Comparison of ENCODE assay signal across 8 cellular contexts in genomic region chr1:2208309-2209239, GRCh38. TPM values are rescaled to one million over a fixed set of nuclear protein-coding genes. Genes with fewer than 3 reads are reported as not detected.
DNase-seq lines count a peak whose midpoint lies in the region; ATAC-seq and TF ChIP-seq lines count a peak whose summit lies in the region.

No MANE protein-coding gene starts in this region.

- no peaks in the 10 kb centered on the region for H3K27me3 ChIP-seq in SJSA1 (replicated peaks)

- H3K4me1 ChIP-seq in SJSA1 (replicated peaks) = peaks cover 50% of the 10 kb centered on the region

- intact Hi-C loops in posterior vena cava (cut with DNase I) = loop anchor here in 1 of 2 donors (5.0 kb wide), 1 partner anchor 109 kb away; no protein-coding TSS in a partner anchor

- H3K4me3 ChIP-seq in SJSA1 (no peak overlapping the region), fibroblast of pulmonary artery (replicated peaks; ENCODE audit: low read depth, low read length) (no peak overlapping the region)

- no peak for ATAC-seq in GM21528 (IDR thresholded peaks at IDR 0.05; ENCODE audit: low FRiP score, unreplicated experiment)
- no peak for ATAC-seq in HG03280 (IDR thresholded peaks at IDR 0.05; ENCODE audit: unreplicated experiment)

- H3K27ac ChIP-seq in SJSA1 = peak overlapping the region; percentile 33; the same call in 1 of the 2 replicates

- H3K36me3 ChIP-seq in SJSA1 = no peaks in the 10 kb centered on the region

- TF ChIP-seq CTCF in fibroblast of pulmonary artery (IDR thresholded peaks at IDR 0.05; ENCODE audit: low read length, missing control alignments) = no peak

- DNase-seq in COLO668 (lab: John Stamatoyannopoulos, UW; ENCODE audit: unreplicated experiment) (peak; percentile 60), SJSA1 (ENCODE audit: low read depth in 1 of 2, low spot score in 2 of 2) (peak; percentile 84), fibroblast of pulmonary artery (ENCODE audit: low read depth) (peak; percentile 82), posterior vena cava (ENCODE audit: low spot score) (peak; percentile 94)
- DNase-seq in activated effector memory CD4-positive, alpha-beta T cell treated with anti-CD3 and anti-CD28 coated beads, Interleukin-2, amount 50 U/mL, for 16 hours = no peak
- no peak for DNase-seq in activated CD8-positive, alpha-beta memory T cell treated with anti-CD3 and anti-CD28 coated beads, Interleukin-2, amount 50 U/mL, for 48 hours

- H3K9me3 ChIP-seq in SJSA1 (replicated peaks) = no peaks in the 10 kb centered on the region

RNA-seq across cellular contexts. Expression of gene FAAP20, which starts 14.0 kb away (rescaled TPM):
- 39.2 and 48.6 TPM in 2 replicates for total RNA-seq in SJSA1 (2014; rRNA removed; shearing (Covaris generic))
- total RNA-seq in posterior vena cava = 10 to 100 TPM; 50.7 to 52.9 TPM

RNA-seq across cellular contexts. Expression of gene SKI, which starts 19.5 kb away (rescaled TPM):
- 9.6 and 24.3 TPM in 2 replicates for total RNA-seq in SJSA1 (2014; rRNA removed; shearing (Covaris generic))
- total RNA-seq in posterior vena cava = 100 to 1,000 TPM; 104 to 111 TPM

Comparison
In these comparisons a context has a peak if more than half of its experiments do, and no peak if none do; other contexts are left out.
1. DNase-seq: peak in COLO668 (single experiment), SJSA1 (2 of 2), fibroblast of pulmonary artery (single experiment) and posterior vena cava (single experiment); none in activated effector memory CD4-positive, alpha-beta T cell treated with anti-CD3 and anti-CD28 coated beads, Interleukin-2, amount 50 U/mL, for 16 hours (single experiment) and activated CD8-positive, alpha-beta memory T cell treated with anti-CD3 and anti-CD28 coated beads, Interleukin-2, amount 50 U/mL, for 48 hours (single experiment).